ENCODE assay signal across 11 cellular contexts in the genomic region with DNA sequence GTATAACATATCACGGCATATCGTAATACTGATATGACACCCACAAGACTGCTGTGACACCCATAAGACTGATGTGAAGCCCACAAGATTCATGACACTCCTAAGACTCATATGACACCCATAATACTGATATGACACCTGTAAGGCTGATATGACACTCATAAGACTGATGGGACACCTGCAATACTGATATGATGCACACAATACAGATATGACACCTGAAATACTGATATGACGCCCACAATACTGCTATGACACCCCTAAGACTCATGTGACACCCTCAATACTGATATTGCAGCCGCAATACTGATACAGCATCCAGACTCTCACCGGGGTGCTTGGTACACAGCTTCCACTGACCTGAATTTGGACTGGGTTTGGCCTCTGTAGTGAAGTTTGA. TPM values are rescaled to one million over a fixed set of nuclear protein-coding genes. Genes with fewer than 3 reads are reported as not detected.
A peak's percentile ranks its signal among the peaks of the same experiment; 100 is the strongest.
DNase-seq lines count a peak whose midpoint lies in the region; ATAC-seq and TF ChIP-seq lines count a peak whose summit lies in the region.
"Not testable (repeated sequence)": the region's sequence is repeated elsewhere in the genome, so short reads cannot be mapped to it uniquely, and the experiment has no call there.
"Had no signal": no experiment of that assay in that cellular context is flagged by ENCODE, and none has a peak within 500 bp of the region (broad histone marks: within the 10 kb centered on the region; RNA-seq: fewer than 3 reads in every experiment).

No MANE protein-coding gene starts in this region.

- H3K4me1 ChIP-seq in esophagus muscularis mucosa: not testable (repeated sequence)

- H3K4me1 Mint-ChIP-seq in activated CD8-positive, alpha-beta T cell treated with anti-CD3 and anti-CD28 coated beads for 36 hours (ENCODE audit: low read depth); activated T-cell treated with anti-CD3 and anti-CD28 coated beads, Interleukin-2, amount 50 U/mL, for 4 hours (ENCODE audit: low read depth); activated naive CD8-positive, alpha-beta T cell treated with anti-CD3 and anti-CD28 coated beads, Interleukin-2, amount 50 U/mL, for 24 hours; neural crest cell; stimulated activated naive CD8-positive, alpha-beta T cell treated with anti-CD3 and anti-CD28 coated beads, Interleukin-15, amount 100 ng/mL, for 72 hours: not testable (repeated sequence)

- H3K36me3 ChIP-seq in esophagus muscularis mucosa: not testable (repeated sequence)

- ATAC-seq in activated CD4-positive, CD25-positive, alpha-beta regulatory T cell treated with anti-CD3 and anti-CD28 coated beads, Interleukin-2, amount 50 U/mL, for 24 hours: peak; percentile 80 to 89
- peak; percentile 62 for ATAC-seq in activated CD8-positive, alpha-beta T cell treated with anti-CD3 and anti-CD28 coated beads for 36 hours
- ATAC-seq in activated T-cell treated with anti-CD3 and anti-CD28 coated beads, Interleukin-2, amount 50 U/mL, for 4 hours: peak; percentile 83 to 85
- ATAC-seq in activated naive CD8-positive, alpha-beta T cell treated with anti-CD3 and anti-CD28 coated beads, Interleukin-2, amount 50 U/mL, for 24 hours: peak; percentile 66
- peak; percentile 74 for ATAC-seq in stimulated activated naive CD8-positive, alpha-beta T cell treated with anti-CD3 and anti-CD28 coated beads, Interleukin-15, amount 100 ng/mL, for 72 hours

- POLR2A ChIA-PET in activated CD8-positive, alpha-beta T cell treated with anti-CD3 and anti-CD28 coated beads for 36 hours (lab: Charles Lee): not testable (repeated sequence)

- not testable (repeated sequence) for H3K27ac ChIP-seq in esophagus muscularis mucosa (replicated peaks in 1 of 4)

- DNase-seq in activated CD8-positive, alpha-beta T cell treated with anti-CD3 and anti-CD28 coated beads for 36 hours; activated T-cell treated with anti-CD3 and anti-CD28 coated beads, Interleukin-2, amount 50 U/mL, for 4 hours; activated naive CD8-positive, alpha-beta T cell treated with anti-CD3 and anti-CD28 coated beads, Interleukin-2, amount 50 U/mL, for 24 hours; neural crest cell (ENCODE audit: low read depth, low spot score); stimulated activated naive CD8-positive, alpha-beta T cell treated with anti-CD3 and anti-CD28 coated beads, Interleukin-15, amount 100 ng/mL, for 72 hours: not testable (repeated sequence)
- DNase-seq in esophagus muscularis mucosa (ENCODE audit: extremely low spot score): peak; percentile 37

- 80% methylated on average over 5 of the region's 5 CpGs for WGBS in esophagus muscularis mucosa

- not testable (repeated sequence) for H3K4me3 ChIP-seq in esophagus muscularis mucosa

- not testable (repeated sequence) for TF ChIP-seq CTCF in activated CD8-positive, alpha-beta T cell treated with anti-CD3 and anti-CD28 coated beads for 36 hours (IDR thresholded peaks at IDR 0.05); esophagus muscularis mucosa (IDR thresholded peaks at IDR 0.05); neural crest cell (conservative IDR thresholded peaks at IDR 0.05)

- intact Hi-C loops in activated CD8-positive, alpha-beta T cell treated with anti-CD3 and anti-CD28 coated beads for 36 hours (cut with micrococcal nuclease); esophagus muscularis mucosa (cut with DNase I): not testable (repeated sequence)

- CTCF ChIA-PET in activated CD8-positive, alpha-beta T cell treated with anti-CD3 and anti-CD28 coated beads for 36 hours (lab: Charles Lee): not testable (repeated sequence)

- TF ChIP-seq POLR2A in esophagus muscularis mucosa (IDR thresholded peaks at IDR 0.05; ENCODE audit: low read depth): not testable (repeated sequence)

- H3K4me3 Mint-ChIP-seq in activated CD8-positive, alpha-beta T cell treated with anti-CD3 and anti-CD28 coated beads for 36 hours; activated T-cell treated with anti-CD3 and anti-CD28 coated beads, Interleukin-2, amount 50 U/mL, for 4 hours; activated naive CD8-positive, alpha-beta T cell treated with anti-CD3 and anti-CD28 coated beads, Interleukin-2, amount 50 U/mL, for 24 hours; stimulated activated naive CD8-positive, alpha-beta T cell treated with anti-CD3 and anti-CD28 coated beads, Interleukin-15, amount 100 ng/mL, for 72 hours: not testable (repeated sequence)
- H3K4me3 Mint-ChIP-seq in neural crest cell: peak overlapping the region; percentile 18

- not testable (repeated sequence) for TF ChIP-seq EP300 in esophagus muscularis mucosa (IDR thresholded peaks at IDR 0.05)

- H3K9me3 Mint-ChIP-seq in activated CD8-positive, alpha-beta T cell treated with anti-CD3 and anti-CD28 coated beads for 36 hours; activated T-cell treated with anti-CD3 and anti-CD28 coated beads, Interleukin-2, amount 50 U/mL, for 4 hours; activated naive CD8-positive, alpha-beta T cell treated with anti-CD3 and anti-CD28 coated beads, Interleukin-2, amount 50 U/mL, for 24 hours; neural crest cell; stimulated activated naive CD8-positive, alpha-beta T cell treated with anti-CD3 and anti-CD28 coated beads, Interleukin-15, amount 100 ng/mL, for 72 hours: not testable (repeated sequence)

- not testable (repeated sequence) for H3K27me3 Mint-ChIP-seq in activated CD8-positive, alpha-beta T cell treated with anti-CD3 and anti-CD28 coated beads for 36 hours; neural crest cell (ENCODE audit: low read depth)
- H3K27me3 Mint-ChIP-seq in activated T-cell treated with anti-CD3 and anti-CD28 coated beads, Interleukin-2, amount 50 U/mL, for 4 hours (ENCODE audit: low read depth): peaks cover 20% of the 10 kb centered on the region
- peaks cover 11% of the 10 kb centered on the region for H3K27me3 Mint-ChIP-seq in activated naive CD8-positive, alpha-beta T cell treated with anti-CD3 and anti-CD28 coated beads, Interleukin-2, amount 50 U/mL, for 24 hours
- H3K27me3 Mint-ChIP-seq in stimulated activated naive CD8-positive, alpha-beta T cell treated with anti-CD3 and anti-CD28 coated beads, Interleukin-15, amount 100 ng/mL, for 72 hours: peaks cover 30% of the 10 kb centered on the region

- H3K9me3 ChIP-seq in esophagus muscularis mucosa: not testable (repeated sequence)

- not testable (repeated sequence) for H3K27me3 ChIP-seq in esophagus muscularis mucosa

- not testable (repeated sequence) for H3K27ac Mint-ChIP-seq in activated CD8-positive, alpha-beta T cell treated with anti-CD3 and anti-CD28 coated beads for 36 hours; activated naive CD8-positive, alpha-beta T cell treated with anti-CD3 and anti-CD28 coated beads, Interleukin-2, amount 50 U/mL, for 24 hours; neural crest cell (ENCODE audit: unreplicated experiment); stimulated activated naive CD8-positive, alpha-beta T cell treated with anti-CD3 and anti-CD28 coated beads, Interleukin-15, amount 100 ng/mL, for 72 hours

- not testable (repeated sequence) for H3K36me3 Mint-ChIP-seq in activated CD8-positive, alpha-beta T cell treated with anti-CD3 and anti-CD28 coated beads for 36 hours (ENCODE audit: low read depth); activated T-cell treated with anti-CD3 and anti-CD28 coated beads, Interleukin-2, amount 50 U/mL, for 4 hours (ENCODE audit: insufficient read depth); activated naive CD8-positive, alpha-beta T cell treated with anti-CD3 and anti-CD28 coated beads, Interleukin-2, amount 50 U/mL, for 24 hours (ENCODE audit: low read depth); neural crest cell (ENCODE audit: low read depth)

RNA-seq across cellular contexts. Expression of a gene that starts 19.1 kb away (rescaled TPM):
- not detected for total RNA-seq in activated CD8-positive, alpha-beta T cell treated with anti-CD3 and anti-CD28 coated beads for 36 hours
- not detected for total RNA-seq in activated T-cell treated with anti-CD3 and anti-CD28 coated beads, Interleukin-2, amount 50 U/mL, for 4 hours
- total RNA-seq in esophagus muscularis mucosa: not detected
- total RNA-seq in neural crest cell: 0.45 and 0.68 TPM in 2 replicates
- total RNA-seq: Caco-2; CD4-positive, alpha-beta T cell; GM23248; H4 had no signal
